Comparison of ENCODE assay signal across 8 cellular contexts in genomic region chr17:77958716-77959215, GRCh38. TPM values are rescaled to one million over a fixed set of nuclear protein-coding genes. Genes with fewer than 3 reads are reported as not detected.
DNase-seq lines count a peak whose midpoint lies in the region; ATAC-seq lines count a peak whose summit lies in the region.

No MANE protein-coding gene starts in this region.

- ATAC-seq in HG03045 (IDR thresholded peaks at IDR 0.05; ENCODE audit: unreplicated experiment): peak; percentile 21
- ATAC-seq in naive thymus-derived CD4-positive, alpha-beta T cell: no peak

- H3K4me3 Mint-ChIP-seq in activated T-cell treated with anti-CD3 and anti-CD28 coated beads, Interleukin-2, amount 50 U/mL, for 24 hours: no peak overlapping the region
- peak overlapping the region; percentile 89 for H3K4me3 Mint-ChIP-seq in activated naive CD8-positive, alpha-beta T cell treated with anti-CD3 and anti-CD28 coated beads for 36 hours
- H3K4me3 Mint-ChIP-seq in naive thymus-derived CD4-positive, alpha-beta T cell: peak overlapping the region in 8 of 10 donors; percentile 70 to 99 (median 84)

- H3K27me3 ChIP-seq in naive thymus-derived CD4-positive, alpha-beta T cell (ENCODE audit: control insufficient read depth in 2 of 2, insufficient read depth in 2 of 2, low read length in 2 of 2): no peaks in the 10 kb centered on the region

- DNase-seq in activated T-cell treated with anti-CD3 and anti-CD28 coated beads for 1 hour (ENCODE audit: low read depth) (peak; percentile 2), Kasumi-1 (lab: John Stamatoyannopoulos, UW) (no peak), T-helper 9 cell (no peak), NCI-H2196 treated with DMSO at 0.1 percent for 48 hours (lab: John Stamatoyannopoulos, UW; ENCODE audit: unreplicated experiment) (no peak)
- DNase-seq in activated T-cell treated with anti-CD3 and anti-CD28 coated beads, Interleukin-2, amount 50 U/mL, for 24 hours: no peak
- no peak for DNase-seq in activated naive CD8-positive, alpha-beta T cell treated with anti-CD3 and anti-CD28 coated beads for 36 hours
- DNase-seq in naive thymus-derived CD4-positive, alpha-beta T cell: no peak

- CTCF ChIA-PET in naive thymus-derived CD4-positive, alpha-beta T cell (lab: Charles Lee): interaction anchor here (0.6 to 1.2 kb wide), 5 partner anchors 31 to 187 kb away, joined by 3 to 5 read pairs (median 4); no protein-coding TSS in a partner anchor

- no peaks in the 10 kb centered on the region for H3K9me3 Mint-ChIP-seq in activated T-cell treated with anti-CD3 and anti-CD28 coated beads, Interleukin-2, amount 50 U/mL, for 24 hours
- no peaks in the 10 kb centered on the region for H3K9me3 Mint-ChIP-seq in activated naive CD8-positive, alpha-beta T cell treated with anti-CD3 and anti-CD28 coated beads for 36 hours
- peaks cover 0 to 3% (median 0%) of the 10 kb centered on the region in 11 donors for H3K9me3 Mint-ChIP-seq in naive thymus-derived CD4-positive, alpha-beta T cell

- H3K4me1 ChIP-seq in naive thymus-derived CD4-positive, alpha-beta T cell (ENCODE audit: control insufficient read depth in 2 of 2, insufficient read depth in 2 of 2, low read length in 2 of 2): peaks cover 33 to 42% of the 10 kb centered on the region in 2 donors

- H3K4me3 ChIP-seq in naive thymus-derived CD4-positive, alpha-beta T cell (ENCODE audit: low read length): no peak overlapping the region

- intact Hi-C loops in naive thymus-derived CD4-positive, alpha-beta T cell (cut with micrococcal nuclease): loop anchor here (1.0 to 10.0 kb wide), 16 partner anchors 70 to 1884 kb away; partner anchors contain the start of genes TMC8 (in 2 of the 2), GALR2 (in 1 of the 2), SRP68 (in 1 of the 2) and SRSF2 (in 1 of the 2)

- POLR2A ChIA-PET in naive thymus-derived CD4-positive, alpha-beta T cell (lab: Charles Lee): interaction anchor here (0.6 to 3.7 kb wide), 104 partner anchors 10 to 1224 kb away, joined by 3 to 141 read pairs (median 5); partner anchors contain the start of genes TMC6 and TMC8

- H3K27me3 Mint-ChIP-seq in activated T-cell treated with anti-CD3 and anti-CD28 coated beads, Interleukin-2, amount 50 U/mL, for 24 hours: peaks cover 5% of the 10 kb centered on the region
- peaks cover 3% of the 10 kb centered on the region for H3K27me3 Mint-ChIP-seq in activated naive CD8-positive, alpha-beta T cell treated with anti-CD3 and anti-CD28 coated beads for 36 hours
- peaks cover 0 to 39% (median 0%) of the 10 kb centered on the region in 5 donors for H3K27me3 Mint-ChIP-seq in naive thymus-derived CD4-positive, alpha-beta T cell

- peaks cover 15% of the 10 kb centered on the region for H3K36me3 Mint-ChIP-seq in activated T-cell treated with anti-CD3 and anti-CD28 coated beads, Interleukin-2, amount 50 U/mL, for 24 hours (ENCODE audit: low read depth)
- H3K36me3 Mint-ChIP-seq in activated naive CD8-positive, alpha-beta T cell treated with anti-CD3 and anti-CD28 coated beads for 36 hours: peaks cover 6% of the 10 kb centered on the region
- peaks cover 0 to 8% (median 0%) of the 10 kb centered on the region in 5 donors for H3K36me3 Mint-ChIP-seq in naive thymus-derived CD4-positive, alpha-beta T cell

- H3K27ac Mint-ChIP-seq in activated T-cell treated with anti-CD3 and anti-CD28 coated beads, Interleukin-2, amount 50 U/mL, for 24 hours: no peak overlapping the region
- H3K27ac Mint-ChIP-seq in activated naive CD8-positive, alpha-beta T cell treated with anti-CD3 and anti-CD28 coated beads for 36 hours: no peak overlapping the region
- H3K27ac Mint-ChIP-seq in naive thymus-derived CD4-positive, alpha-beta T cell: peak overlapping the region in 3 of 9 donors; percentile 82 to 98 (median 95)

- peaks cover 0 to 3% (median 0%) of the 10 kb centered on the region in 3 experiments for H3K36me3 ChIP-seq in naive thymus-derived CD4-positive, alpha-beta T cell (ENCODE audit: control insufficient read depth in 2 of 3, insufficient read depth in 3 of 3, low read length in 3 of 3)

- H3K4me1 Mint-ChIP-seq in activated T-cell treated with anti-CD3 and anti-CD28 coated beads, Interleukin-2, amount 50 U/mL, for 24 hours (ENCODE audit: low read depth): peaks cover 52% of the 10 kb centered on the region
- H3K4me1 Mint-ChIP-seq in activated naive CD8-positive, alpha-beta T cell treated with anti-CD3 and anti-CD28 coated beads for 36 hours: peaks cover 36% of the 10 kb centered on the region
- peaks cover 33 to 50% (median 42%) of the 10 kb centered on the region in 7 donors for H3K4me1 Mint-ChIP-seq in naive thymus-derived CD4-positive, alpha-beta T cell

- H3K27ac ChIP-seq in naive thymus-derived CD4-positive, alpha-beta T cell (ENCODE audit: low read depth, low read length): peak overlapping the region; percentile 24

- H3K9me3 ChIP-seq in naive thymus-derived CD4-positive, alpha-beta T cell (ENCODE audit: control insufficient read depth in 2 of 3, low read length in 3 of 3): no peaks in the 10 kb centered on the region

RNA-seq across cellular contexts. Expression of gene TNRC6C, which starts 0.3 kb away (rescaled TPM):
- 10 to 100 TPM; 16.2 to 19.2 TPM for total RNA-seq in activated naive CD8-positive, alpha-beta T cell treated with anti-CD3 and anti-CD28 coated beads for 36 hours
- 100 to 1,000 TPM in 3 of 5 experiments, 10 to 100 TPM in 2; 28.6 to 133 (median 104) TPM for total RNA-seq in naive thymus-derived CD4-positive, alpha-beta T cell
- 1 to 10 TPM; 7.4 to 8.2 TPM for polyA plus RNA-seq in naive thymus-derived CD4-positive, alpha-beta T cell
